ENCODE assay signal across 3 cellular contexts in genomic region chr6:116105247-116105646, GRCh38.
TF ChIP-seq lines count a peak whose summit lies in the region.

No MANE protein-coding gene starts in this region.

TF ChIP-seq in GM12891, 5 proteins besides CTCF, POLR2A, EP300 and RAD21:
- no peak for TF ChIP-seq SPI1 (IDR thresholded peaks at IDR 0.05; ENCODE audit: low read depth, low read length)
- no peak for TF ChIP-seq TAF1 (IDR thresholded peaks at IDR 0.05; ENCODE audit: low read depth, low read length)

TF ChIP-seq in GM12878, 131 proteins besides CTCF, POLR2A, EP300 and RAD21:
- TF ChIP-seq ZZZ3 (IDR thresholded peaks at IDR 0.05; ENCODE audit: control insufficient read depth, insufficient read length, low read depth) (no peak), USF1 (IDR thresholded peaks at IDR 0.05; ENCODE audit: borderline replicate concordance, extremely low read length, insufficient read depth, low read depth, low read length) (no peak), NFXL1 (IDR thresholded peaks at IDR 0.05; ENCODE audit: borderline replicate concordance) (no peak), SPI1 (IDR thresholded peaks at IDR 0.05; ENCODE audit: borderline replicate concordance, insufficient read depth, low read depth, low read length) (no peak), SKIL (IDR thresholded peaks at IDR 0.05; ENCODE audit: low read depth, poor library complexity, severe bottlenecking) (no peak), E2F8 (IDR thresholded peaks at IDR 0.05; ENCODE audit: low read depth, partially characterized antibody) (no peak), CHD2 (IDR thresholded peaks at IDR 0.05; ENCODE audit: borderline replicate concordance, low read depth, low read length) (no peak)
TF ChIP-seq in GM12878: peak in this region for 0.

TF ChIP-seq in HepG2, 621 proteins besides CTCF, POLR2A, EP300 and RAD21 (continues in another document):
- TF ChIP-seq HOMEZ (CRISPR knock-in tag; IDR thresholded peaks at IDR 0.05; ENCODE audit: low read depth) (0 out of 2 replicates have a peak, but pooled peaks have one; percentile 45), CEBPG (CRISPR knock-in tag; IDR thresholded peaks at IDR 0.05) (peak; percentile 59), LCORL (IDR thresholded peaks at IDR 0.05) (peak; percentile 23; the same call in 1 of the 2 replicates), LCORL (CRISPR knock-in tag; IDR thresholded peaks at IDR 0.05) (peak; percentile 53), ZNF644 (CRISPR knock-in tag; IDR thresholded peaks at IDR 0.05; ENCODE audit: low read depth) (peak; percentile 70; the same call in 1 of the 2 replicates), FOXA3 (CRISPR knock-in tag; IDR thresholded peaks at IDR 0.05) (0 out of 2 replicates have a peak, but pooled peaks have one; percentile 18), GATAD2A (CRISPR knock-in tag; IDR thresholded peaks at IDR 0.05) (0 out of 2 replicates have a peak, but pooled peaks have one; percentile 47), FOXJ3 (CRISPR knock-in tag; IDR thresholded peaks at IDR 0.05; ENCODE audit: borderline replicate concordance) (peak; percentile 15; the same call in 1 of the 2 replicates), SIN3B (IDR thresholded peaks at IDR 0.05; ENCODE audit: low read length) (no peak), SOX5 (CRISPR knock-in tag; IDR thresholded peaks at IDR 0.05; ENCODE audit: borderline replicate concordance) (peak; percentile 48), ZNF292 (CRISPR knock-in tag; IDR thresholded peaks at IDR 0.05; ENCODE audit: borderline replicate concordance, low read depth) (peak; percentile 63; the same call in 1 of the 2 replicates), HOXA3 (CRISPR knock-in tag; IDR thresholded peaks at IDR 0.05) (peak; percentile 12; the same call in 1 of the 2 replicates), ZNF713 (CRISPR knock-in tag; IDR thresholded peaks at IDR 0.05) (no peak), HNF4G (IDR thresholded peaks at IDR 0.05; ENCODE audit: borderline replicate concordance, low read depth, low read length) (peak; percentile 57), HNF4G (CRISPR knock-in tag; IDR thresholded peaks at IDR 0.05; ENCODE audit: borderline replicate concordance, low read depth) (no peak), XRCC5 (optimal IDR thresholded peaks at IDR 0.05; ENCODE audit: low read length) (peak; percentile 53), FOXA1 (IDR thresholded peaks at IDR 0.05) (no peak), FOXA1 (CRISPR knock-in tag; IDR thresholded peaks at IDR 0.05) (peak; percentile 46; the same call in 1 of the 2 replicates), HNF4A (CRISPR knock-in tag; IDR thresholded peaks at IDR 0.05) (peak; percentile 84), ZMYM4 (CRISPR knock-in tag; IDR thresholded peaks at IDR 0.05) (0 out of 2 replicates have a peak, but pooled peaks have one; percentile 30), ZNF207 (IDR thresholded peaks at IDR 0.05; ENCODE audit: borderline replicate concordance) (no peak), SOX13 (IDR thresholded peaks at IDR 0.05) (no peak), SOX13 (CRISPR knock-in tag; conservative IDR thresholded peaks at IDR 0.05 in 1 of 2, IDR thresholded peaks at IDR 0.05 in 1 of 2) (peak in 1 of 2 experiments; percentile 45; a peak in 2 of 4 replicates), ZKSCAN8 (CRISPR knock-in tag; IDR thresholded peaks at IDR 0.05; ENCODE audit: borderline replicate concordance) (0 out of 2 replicates have a peak, but pooled peaks have one; percentile 25), SALL1 (CRISPR knock-in tag; IDR thresholded peaks at IDR 0.05) (peak; percentile 23; the same call in 1 of the 2 replicates), ARID5B (CRISPR knock-in tag; IDR thresholded peaks at IDR 0.05) (peak; percentile 39), CREB1 (IDR thresholded peaks at IDR 0.05) (no peak), CREB1 (CRISPR knock-in tag; IDR thresholded peaks at IDR 0.05) (peak; percentile 45; the same call in 1 of the 2 replicates), PPARG (CRISPR knock-in tag; conservative IDR thresholded peaks at IDR 0.05) (peak; percentile 54; the same call in 1 of the 2 replicates), CEBPB (IDR thresholded peaks at IDR 0.05; ENCODE audit: borderline replicate concordance, low read depth, low read length) (peak; percentile 8; the same call in 1 of the 2 replicates), AHDC1 (CRISPR knock-in tag; IDR thresholded peaks at IDR 0.05; ENCODE audit: borderline replicate concordance) (0 out of 2 replicates have a peak, but pooled peaks have one; percentile 20), FOXP1 (IDR thresholded peaks at IDR 0.05) (no peak), FOXP1 (CRISPR knock-in tag; IDR thresholded peaks at IDR 0.05) (peak; percentile 10; the same call in 1 of the 2 replicates), RARA (CRISPR knock-in tag; IDR thresholded peaks at IDR 0.05) (0 out of 2 replicates have a peak, but pooled peaks have one; percentile 13), SAP130 (CRISPR knock-in tag; IDR thresholded peaks at IDR 0.05; ENCODE audit: low read depth) (peak; percentile 50; the same call in 1 of the 2 replicates), TMF1 (CRISPR knock-in tag; IDR thresholded peaks at IDR 0.05; ENCODE audit: low read depth) (no peak), ZHX2 (IDR thresholded peaks at IDR 0.05; ENCODE audit: low read depth) (no peak), ZHX2 (CRISPR knock-in tag; IDR thresholded peaks at IDR 0.05; ENCODE audit: borderline replicate concordance) (no peak), NR2F6 (IDR thresholded peaks at IDR 0.05) (0 out of 2 replicates have a peak, but pooled peaks have one; percentile 31), NR2F6 (CRISPR knock-in tag; IDR thresholded peaks at IDR 0.05) (peak; percentile 38; the same call in 1 of the 2 replicates), ZNF350 (CRISPR knock-in tag; IDR thresholded peaks at IDR 0.05; ENCODE audit: borderline replicate concordance, low read depth) (no peak), ZNF432 (CRISPR knock-in tag; IDR thresholded peaks at IDR 0.05; ENCODE audit: borderline replicate concordance) (no peak), ZNF557 (CRISPR knock-in tag; IDR thresholded peaks at IDR 0.05) (0 out of 2 replicates have a peak, but pooled peaks have one; percentile 85), MIXL1 (CRISPR knock-in tag; IDR thresholded peaks at IDR 0.05) (peak; percentile 25; the same call in 1 of the 2 replicates), PHF21A (CRISPR knock-in tag; IDR thresholded peaks at IDR 0.05) (peak; percentile 45; the same call in 1 of the 2 replicates), AGO1 (IDR thresholded peaks at IDR 0.05; ENCODE audit: low read depth, low read length, poor library complexity, severe bottlenecking) (no peak), TCF7L2 (IDR thresholded peaks at IDR 0.05; ENCODE audit: low read depth, low read length) (no peak), SAFB2 (CRISPR knock-in tag; IDR thresholded peaks at IDR 0.05; ENCODE audit: borderline replicate concordance, low read depth) (no peak)
